1 cellular context compared by ENCODE assay signal in genomic region chrX:32472364-32472763, GRCh38.
TF ChIP-seq lines count a peak whose summit lies in the region.

No MANE protein-coding gene starts in this region.

TF ChIP-seq in SK-N-SH, 30 proteins besides CTCF, POLR2A, EP300 and RAD21 (continued from another document):
- TF ChIP-seq REST (IDR thresholded peaks at IDR 0.05; ENCODE audit: low read depth, low read length) (no peak), RCOR1 (IDR thresholded peaks at IDR 0.05; ENCODE audit: low read length) (peak; percentile 58; the same call in 1 of the 2 replicates), RFX5 (IDR thresholded peaks at IDR 0.05; ENCODE audit: low read length) (no peak), FOXJ3 (CRISPR knock-in tag; IDR thresholded peaks at IDR 0.05) (0 out of 2 replicates have a peak, but pooled peaks have one; percentile 45), ZBTB33 (IDR thresholded peaks at IDR 0.05; ENCODE audit: borderline replicate concordance, low read depth) (no peak), PBX3 (IDR thresholded peaks at IDR 0.05) (no peak), TAF1 (IDR thresholded peaks at IDR 0.05; ENCODE audit: borderline replicate concordance, low read depth, low read length) (no peak), NRF1 (IDR thresholded peaks at IDR 0.05; ENCODE audit: low read depth, low read length) (no peak), GATA2 (CRISPR knock-in tag; IDR thresholded peaks at IDR 0.05) (peak; percentile 83), TCF12 (IDR thresholded peaks at IDR 0.05) (peak; percentile 32; the same call in 1 of the 2 replicates), FOXM1 (IDR thresholded peaks at IDR 0.05; ENCODE audit: low read depth) (no peak), USF2 (IDR thresholded peaks at IDR 0.05; ENCODE audit: borderline replicate concordance, low read depth, low read length) (no peak)
